In the genomic region with DNA sequence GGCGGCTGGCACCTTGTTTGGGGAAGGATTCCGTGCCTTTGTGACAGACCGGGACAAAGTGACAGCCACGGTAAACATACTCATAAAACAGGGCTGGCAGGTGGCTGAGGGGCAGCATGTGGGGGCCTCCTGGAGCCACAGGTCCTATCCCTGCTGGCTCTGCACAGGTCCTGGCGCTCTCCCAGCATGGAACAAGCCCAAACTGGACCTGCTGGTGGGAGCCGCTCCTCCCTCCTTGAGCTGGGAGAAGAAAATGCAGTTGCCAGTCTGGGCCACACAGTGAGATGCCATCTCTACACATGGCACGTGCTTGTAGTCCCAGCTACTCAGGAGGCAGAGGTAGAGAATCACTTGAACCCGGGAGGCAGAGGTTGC, we compare ENCODE assay signal across 2 cellular contexts. TPM values are rescaled to one million over a fixed set of nuclear protein-coding genes. Genes with fewer than 3 reads are reported as not detected.
"Had no signal": no experiment of that assay in that cellular context is flagged by ENCODE, and none has a peak within 500 bp of the region (broad histone marks: within the 10 kb centered on the region; RNA-seq: fewer than 3 reads in every experiment).

No MANE protein-coding gene starts in this region.

RNA-seq across cellular contexts. Expression of a gene that starts 16.9 kb away (rescaled TPM):
- total RNA-seq: natural killer cell had no signal

RNA-seq across cellular contexts. Expression of a gene that starts 31.3 kb away (rescaled TPM):
- total RNA-seq: mononuclear cell, natural killer cell had no signal
